ENCODE assay signal across 25 cellular contexts in the genomic region with DNA sequence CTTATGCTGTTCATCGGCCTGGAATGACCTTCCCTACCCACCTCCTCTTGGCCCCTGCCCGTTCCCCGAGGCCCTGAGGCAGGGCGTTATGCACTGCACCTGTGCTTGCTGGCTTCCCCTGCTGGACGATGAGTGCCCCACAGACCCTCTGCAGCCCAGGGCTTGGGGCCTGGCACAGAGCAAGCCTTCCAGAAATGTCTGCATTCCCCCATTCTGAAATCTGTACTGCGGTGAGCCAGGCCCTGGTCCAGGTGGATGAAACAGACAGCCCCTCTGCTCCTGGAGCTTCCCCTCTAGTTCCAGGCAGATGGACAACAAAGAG. TPM values are rescaled to one million over a fixed set of nuclear protein-coding genes. Genes with fewer than 3 reads are reported as not detected.
"Had no signal": no experiment of that assay in that cellular context is flagged by ENCODE, and none has a peak within 500 bp of the region (broad histone marks: within the 10 kb centered on the region; RNA-seq: fewer than 3 reads in every experiment).

No MANE protein-coding gene starts in this region.

- H3K4me1 Mint-ChIP-seq: activated CD4-positive, alpha-beta memory T cell treated with anti-CD3 and anti-CD28 coated beads, Interleukin-2, amount 10 ng/mL, durations not matched to agents 7 days and 5 days; activated CD4-positive, alpha-beta T cell treated with anti-CD3 and anti-CD28 coated beads for 36 hours; activated naive CD4-positive, alpha-beta T cell treated with anti-CD3 and anti-CD28 coated beads, Interleukin-2, amount 50 U/mL, for 24 hours; memory B cell had no signal

- ATAC-seq: activated CD4-positive, alpha-beta T cell treated with anti-CD3 and anti-CD28 coated beads for 36 hours; mucosa of descending colon; naive thymus-derived CD8-positive, alpha-beta T cell; right cardiac atrium; upper lobe of right lung had no signal

- H3K36me3 ChIP-seq: adrenal gland, esophagus squamous epithelium, left ventricle myocardium inferior, prostate gland, upper lobe of right lung had no signal

- H3K27me3 ChIP-seq: testis had no signal

- DNase-seq: activated CD4-positive, alpha-beta memory T cell treated with anti-CD3 and anti-CD28 coated beads, Interleukin-2, amount 10 ng/mL, durations not matched to agents 7 days and 5 days; activated CD4-positive, alpha-beta T cell treated with anti-CD3 and anti-CD28 coated beads for 36 hours; activated effector memory CD4-positive, alpha-beta T cell treated with Interleukin-2 at 50 U/mL for 16 hours; activated T-cell treated with anti-CD3 and anti-CD28 coated beads, Interleukin-2, amount 50 U/mL, for 24 hours; central memory CD4-positive, alpha-beta T cell; esophagus squamous epithelium; hippocampal formation; left ventricle myocardium inferior; mucosa of descending colon; naive thymus-derived CD8-positive, alpha-beta T cell; small intestine; stimulated activated CD4-positive, alpha-beta T cell treated with anti-CD3 and anti-CD28 coated beads, Interleukin-4, amount 100 ng/mL, for 24 hours; stimulated activated CD8-positive, alpha-beta memory T cell treated with anti-CD3 and anti-CD28 coated beads, Interleukin-4, amount 100 ng/mL, for 48 hours; stimulated activated naive CD4-positive, alpha-beta T cell treated with Interleukin-2 at 50 U/mL for 16 hours; testis; upper lobe of right lung had no signal

- H3K4me3 ChIP-seq: adrenal gland, coronary artery, esophagus squamous epithelium, left ventricle myocardium inferior, mucosa of descending colon, prostate gland, testis, upper lobe of right lung had no signal

- FAIRE-seq: kidney, small intestine had no signal

- H3K27ac ChIP-seq: coronary artery, esophagus squamous epithelium, left ventricle myocardium inferior, prostate gland, testis, upper lobe of right lung had no signal

- H3K9me3 ChIP-seq: adrenal gland, esophagus squamous epithelium, left ventricle myocardium inferior, mucosa of descending colon, prostate gland, testis, upper lobe of right lung had no signal

- H3K4me3 Mint-ChIP-seq: activated CD4-positive, alpha-beta memory T cell treated with anti-CD3 and anti-CD28 coated beads, Interleukin-2, amount 10 ng/mL, durations not matched to agents 7 days and 5 days; activated CD4-positive, alpha-beta T cell treated with anti-CD3 and anti-CD28 coated beads for 36 hours; activated naive CD4-positive, alpha-beta T cell treated with anti-CD3 and anti-CD28 coated beads, Interleukin-2, amount 50 U/mL, for 24 hours; activated T-cell treated with anti-CD3 and anti-CD28 coated beads, Interleukin-2, amount 50 U/mL, for 24 hours; memory B cell; naive thymus-derived CD8-positive, alpha-beta T cell had no signal

- H3K9me3 Mint-ChIP-seq: activated CD4-positive, alpha-beta memory T cell treated with anti-CD3 and anti-CD28 coated beads, Interleukin-2, amount 10 ng/mL, durations not matched to agents 7 days and 5 days; activated naive CD4-positive, alpha-beta T cell treated with anti-CD3 and anti-CD28 coated beads, Interleukin-2, amount 50 U/mL, for 24 hours; activated T-cell treated with anti-CD3 and anti-CD28 coated beads, Interleukin-2, amount 50 U/mL, for 24 hours; naive thymus-derived CD8-positive, alpha-beta T cell had no signal

- H3K4me1 ChIP-seq: adrenal gland, esophagus squamous epithelium, left ventricle myocardium inferior, prostate gland, testis, upper lobe of right lung had no signal

- H3K36me3 Mint-ChIP-seq: activated naive CD4-positive, alpha-beta T cell treated with anti-CD3 and anti-CD28 coated beads, Interleukin-2, amount 50 U/mL, for 24 hours; memory B cell; naive thymus-derived CD8-positive, alpha-beta T cell had no signal

- H3K27ac Mint-ChIP-seq: activated CD4-positive, alpha-beta memory T cell treated with anti-CD3 and anti-CD28 coated beads, Interleukin-2, amount 10 ng/mL, durations not matched to agents 7 days and 5 days; activated CD4-positive, alpha-beta T cell treated with anti-CD3 and anti-CD28 coated beads for 36 hours; activated naive CD4-positive, alpha-beta T cell treated with anti-CD3 and anti-CD28 coated beads, Interleukin-2, amount 50 U/mL, for 24 hours; activated T-cell treated with anti-CD3 and anti-CD28 coated beads, Interleukin-2, amount 50 U/mL, for 24 hours; memory B cell had no signal

RNA-seq across cellular contexts. Expression of a gene that starts 35.0 kb away (rescaled TPM):
- total RNA-seq: activated CD4-positive, alpha-beta memory T cell treated with anti-CD3 and anti-CD28 coated beads, Interleukin-2, amount 10 ng/mL, durations not matched to agents 7 days and 5 days; activated CD4-positive, alpha-beta T cell treated with anti-CD3 and anti-CD28 coated beads for 36 hours; fibroblast of villous mesenchyme; left ventricle myocardium inferior; naive thymus-derived CD8-positive, alpha-beta T cell had no signal
- polyA plus RNA-seq: naive thymus-derived CD8-positive, alpha-beta T cell had no signal

RNA-seq across cellular contexts. Expression of a gene that starts 53.8 kb away (rescaled TPM):
- total RNA-seq: activated CD4-positive, alpha-beta T cell treated with anti-CD3 and anti-CD28 coated beads for 36 hours; fibroblast of villous mesenchyme; glomerular endothelial cell had no signal
